8 cellular contexts compared by ENCODE assay signal in the genomic region with DNA sequence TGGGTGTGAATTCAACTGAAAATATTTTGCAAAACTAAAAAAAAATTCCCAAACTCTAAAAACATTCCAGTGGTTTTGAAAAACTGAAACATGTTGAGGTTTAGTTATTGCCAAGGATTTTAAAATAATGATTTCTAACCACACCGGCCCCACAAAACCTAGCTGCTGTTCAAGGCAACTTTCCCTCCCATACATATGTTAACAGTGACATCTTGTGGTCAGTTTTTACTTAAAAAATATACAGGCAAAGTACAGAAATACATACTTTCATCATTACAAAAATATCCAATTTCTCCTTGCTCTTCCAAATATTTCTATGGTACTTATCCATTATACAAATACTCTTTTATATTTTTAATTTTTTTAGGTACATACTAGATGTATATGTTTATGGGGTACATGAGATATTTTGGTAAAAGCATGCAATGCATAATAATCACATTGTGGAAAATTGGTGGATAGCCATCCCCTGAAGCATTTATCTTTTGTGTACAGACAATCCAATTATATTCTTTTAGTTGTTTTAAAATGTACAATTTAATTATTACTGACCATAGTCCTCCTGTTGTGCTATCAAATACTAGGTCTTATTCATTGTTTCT. TPM values are rescaled to one million over a fixed set of nuclear protein-coding genes. Genes with fewer than 3 reads are reported as not detected.
DNase-seq lines count a peak whose midpoint lies in the region; ATAC-seq, FAIRE-seq and TF ChIP-seq lines count a peak whose summit lies in the region.

No MANE protein-coding gene starts in this region.

- no peak overlapping the region for H3K9ac ChIP-seq in GM23248

- H2AFZ ChIP-seq in GM23248 (no peak overlapping the region), hepatocyte (no peak overlapping the region)

- peak; percentile 91 for FAIRE-seq in TTC549 (lab: Jason Lieb, UNC)

- H3K36me3 Mint-ChIP-seq in activated CD4-positive, alpha-beta memory T cell treated with anti-CD3 and anti-CD28 coated beads, Interleukin-2, amount 10 ng/mL, durations not matched to agents 7 days and 5 days (ENCODE audit: low read depth) = no peaks in the 10 kb centered on the region

- no peaks in the 10 kb centered on the region for H4K20me1 ChIP-seq in GM23248 (ENCODE audit: insufficient read depth)
- H4K20me1 ChIP-seq in hepatocyte (ENCODE audit: insufficient read depth, poor library complexity, severe bottlenecking) = no peaks in the 10 kb centered on the region

- no peak overlapping the region for H3K4me3 Mint-ChIP-seq in activated CD4-positive, alpha-beta memory T cell treated with anti-CD3 and anti-CD28 coated beads, Interleukin-2, amount 10 ng/mL, durations not matched to agents 7 days and 5 days

- POLR2A ChIA-PET in activated CD4-positive, alpha-beta memory T cell treated with anti-CD3 and anti-CD28 coated beads, Interleukin-2, amount 10 ng/mL, durations not matched to agents 7 days and 5 days (lab: Charles Lee) = no interaction called here

- no peaks in the 10 kb centered on the region for H3K4me1 Mint-ChIP-seq in activated CD4-positive, alpha-beta memory T cell treated with anti-CD3 and anti-CD28 coated beads, Interleukin-2, amount 10 ng/mL, durations not matched to agents 7 days and 5 days

- H3K9me2 ChIP-seq in GM23248 (ENCODE audit: insufficient read depth) (no peaks in the 10 kb centered on the region), hepatocyte (replicated peaks; ENCODE audit: insufficient read depth) (no peaks in the 10 kb centered on the region)

- H3K4me2 ChIP-seq in GM23248 (ENCODE audit: unreplicated experiment) (no peak overlapping the region), hepatocyte (no peak overlapping the region)

- no peaks in the 10 kb centered on the region for H3K9me3 Mint-ChIP-seq in activated CD4-positive, alpha-beta memory T cell treated with anti-CD3 and anti-CD28 coated beads, Interleukin-2, amount 10 ng/mL, durations not matched to agents 7 days and 5 days

- H3K27ac ChIP-seq in GM23248 (no peak overlapping the region), hepatocyte (no peak overlapping the region), tibial nerve (no peak overlapping the region), right cardiac atrium (ENCODE audit: low read length) (no peak overlapping the region)

- H3K9me3 ChIP-seq in GM23248 (ENCODE audit: low read depth) (no peaks in the 10 kb centered on the region), hepatocyte (ENCODE audit: low read depth) (no peaks in the 10 kb centered on the region), tibial nerve (no peaks in the 10 kb centered on the region), right cardiac atrium (ENCODE audit: control insufficient read depth, low read length) (no peaks in the 10 kb centered on the region)

- no peak for TF ChIP-seq POLR2A in tibial nerve (IDR thresholded peaks at IDR 0.05)

- H3F3A ChIP-seq in GM23248 (ENCODE audit: insufficient read depth) = no peaks in the 10 kb centered on the region

- intact Hi-C loops in right cardiac atrium (cut with DNase I) = loop anchor here in 2 of 4 donors (5.0 kb wide), 2 partner anchors 237 to 1112 kb away; no protein-coding TSS in a partner anchor

- H3K4me1 ChIP-seq in GM23248 (ENCODE audit: insufficient read depth) = peaks cover 6% of the 10 kb centered on the region
- H3K4me1 ChIP-seq in hepatocyte (ENCODE audit: insufficient read depth) = no peaks in the 10 kb centered on the region
- peaks cover 0 to 6% (median 0%) of the 10 kb centered on the region in 4 donors for H3K4me1 ChIP-seq in tibial nerve
- no peaks in the 10 kb centered on the region for H3K4me1 ChIP-seq in right cardiac atrium (ENCODE audit: control insufficient read depth, insufficient read depth, low read length)

- TF ChIP-seq EP300 in tibial nerve (IDR thresholded peaks at IDR 0.05) = no peak

- no peak overlapping the region for H3K27ac Mint-ChIP-seq in activated CD4-positive, alpha-beta memory T cell treated with anti-CD3 and anti-CD28 coated beads, Interleukin-2, amount 10 ng/mL, durations not matched to agents 7 days and 5 days

- WGBS in GM23248 (ENCODE audit: low coverage in 1 of 2, low lambda C conversion rate in 2 of 2, missing lambda C conversion rate in 2 of 2), 2 experiments = 0 to 10% methylated on average over 1 of the region's 1 CpG
- WGBS in hepatocyte (ENCODE audit: low lambda C conversion rate, missing lambda C conversion rate) = 20% methylated on average over 1 of the region's 1 CpG
- WGBS in tibial nerve, 2 donors = 0 to 6% methylated on average over 1 of the region's 1 CpG
- WGBS in right cardiac atrium = 10% methylated on average over 1 of the region's 1 CpG

- ATAC-seq in right cardiac atrium = no peak

- no peak overlapping the region for H3K4me3 ChIP-seq in GM23248
- H3K4me3 ChIP-seq in hepatocyte = no peak overlapping the region
- no peak overlapping the region for H3K4me3 ChIP-seq in tibial nerve
- no peak overlapping the region for H3K4me3 ChIP-seq in right cardiac atrium (ENCODE audit: low read length)

- no peaks in the 10 kb centered on the region for H3K36me3 ChIP-seq in GM23248 (ENCODE audit: low read depth)
- H3K36me3 ChIP-seq in hepatocyte (replicated peaks; ENCODE audit: insufficient read depth, low read depth) = no peaks in the 10 kb centered on the region
- no peaks in the 10 kb centered on the region for H3K36me3 ChIP-seq in tibial nerve

- peak; percentile 77 for TF ChIP-seq CTCF in hepatocyte (IDR thresholded peaks at IDR 0.05; ENCODE audit: poor library complexity)
- peak; percentile 38 to 67 (median 49) for TF ChIP-seq CTCF in tibial nerve (IDR thresholded peaks at IDR 0.05)

- H3K27me3 Mint-ChIP-seq in activated CD4-positive, alpha-beta memory T cell treated with anti-CD3 and anti-CD28 coated beads, Interleukin-2, amount 10 ng/mL, durations not matched to agents 7 days and 5 days = peaks cover 2% of the 10 kb centered on the region

- CTCF ChIA-PET in activated CD4-positive, alpha-beta memory T cell treated with anti-CD3 and anti-CD28 coated beads, Interleukin-2, amount 10 ng/mL, durations not matched to agents 7 days and 5 days (lab: Charles Lee) = interaction anchor here (0.8 to 1.3 kb wide), 4 partner anchors 10 to 1044 kb away, joined by 3 to 6 read pairs (median 3); no protein-coding TSS in a partner anchor

- H3K79me2 ChIP-seq in GM23248 (ENCODE audit: insufficient read depth) = no peaks in the 10 kb centered on the region
- H3K79me2 ChIP-seq in hepatocyte = no peaks in the 10 kb centered on the region

- peak; percentile 34 for DNase-seq in DMS53 treated with DMSO at 0.1 percent for 48 hours (lab: John Stamatoyannopoulos, UW; ENCODE audit: unreplicated experiment)
- peak; percentile 76 for DNase-seq in GM23248
- peak; percentile 39 for DNase-seq in NCI-H1092 treated with DMSO at 0.1 percent for 48 hours (lab: John Stamatoyannopoulos, UW)
- DNase-seq in hepatocyte (ENCODE audit: low spot score) = peak; percentile 65
- DNase-seq in tibial nerve (ENCODE audit: low spot score in 2 of 2) = no peak
- no peak for DNase-seq in activated CD4-positive, alpha-beta memory T cell treated with anti-CD3 and anti-CD28 coated beads, Interleukin-2, amount 10 ng/mL, durations not matched to agents 7 days and 5 days
- no peak for DNase-seq in right cardiac atrium

- in situ Hi-C loops in GM23248 (cut with MboI) = loop anchor here (10.0 to 25.0 kb wide), 2 partner anchors 240 to 1037 kb away; no protein-coding TSS in a partner anchor

- H3K27me3 ChIP-seq in GM23248 (replicated peaks; ENCODE audit: insufficient read depth) (peaks cover 15% of the 10 kb centered on the region), hepatocyte (no peaks in the 10 kb centered on the region), tibial nerve (no peaks in the 10 kb centered on the region), right cardiac atrium (ENCODE audit: control insufficient read depth, insufficient read depth) (no peaks in the 10 kb centered on the region)

RNA-seq across cellular contexts. Expression of gene MRPS30, which starts 34.4 kb away (rescaled TPM):
- 47.2 and 53.7 TPM in 2 replicates for total RNA-seq in GM23248 (2014; rRNA removed; shearing (Covaris generic))
- polyA plus RNA-seq in GM23248 (2016; fragmentation: Nextera tagmentation; extraction: Ambion mirVana) (28.7 and 30.9 TPM in 2 replicates), hepatocyte (26.7 and 27.5 TPM in 2 replicates), right cardiac atrium (36.8 TPM)
- total RNA-seq in hepatocyte (63.3 and 71.2 TPM in 2 replicates), tibial nerve (10 to 100 TPM; 55.1 to 74.7 (median 64.2) TPM), right cardiac atrium (10 to 100 TPM; 50.3 to 71.7 (median 58.2) TPM)
- total RNA-seq in activated CD4-positive, alpha-beta memory T cell treated with anti-CD3 and anti-CD28 coated beads, Interleukin-2, amount 10 ng/mL, durations not matched to agents 7 days and 5 days = 10 to 100 TPM; 37.4 to 37.9 TPM

Comparison
In these comparisons a context has a peak if more than half of its experiments do, and no peak if none do; other contexts are left out.
1. DNase-seq: peak in DMS53 treated with DMSO at 0.1 percent for 48 hours (single experiment), GM23248 (single experiment), NCI-H1092 treated with DMSO at 0.1 percent for 48 hours (single experiment) and hepatocyte (single experiment); none in tibial nerve (0 of 2), activated CD4-positive, alpha-beta memory T cell treated with anti-CD3 and anti-CD28 coated beads, Interleukin-2, amount 10 ng/mL, durations not matched to agents 7 days and 5 days (single experiment) and right cardiac atrium (0 of 3).